10 cellular contexts compared by ENCODE assay signal in genomic region chr4:153513596-153513995, GRCh38. TPM values are rescaled to one million over a fixed set of nuclear protein-coding genes. Genes with fewer than 3 reads are reported as not detected.
DNase-seq lines count a peak whose midpoint lies in the region; ATAC-seq and TF ChIP-seq lines count a peak whose summit lies in the region.
"Had no signal": no experiment of that assay in that cellular context is flagged by ENCODE, and none has a peak within 500 bp of the region (broad histone marks: within the 10 kb centered on the region; RNA-seq: fewer than 3 reads in every experiment).

No MANE protein-coding gene starts in this region.

- POLR2A ChIA-PET in activated CD8-positive, alpha-beta T cell treated with anti-CD3 and anti-CD28 coated beads, Interleukin-2, amount 10 ng/mL, durations not matched to agents 7 days and 5 days (lab: Charles Lee) = interaction anchor here (0.5 to 0.6 kb wide), 2 partner anchors 57 to 81 kb away, joined by 3 to 4 read pairs; no protein-coding TSS in a partner anchor

- no peaks in the 10 kb centered on the region for H3K9me3 ChIP-seq in left ventricle myocardium inferior (replicated peaks)
- no peaks in the 10 kb centered on the region for H3K9me3 ChIP-seq in right cardiac atrium (ENCODE audit: control insufficient read depth, low read length)
- H3K9me3 ChIP-seq in uterus = no peaks in the 10 kb centered on the region
- H3K9me3 ChIP-seq: pancreas had no signal

- WGBS in right cardiac atrium = 32% methylated on average over 1 of the region's 1 CpG

- intact Hi-C loops in left ventricle myocardium inferior (cut with micrococcal nuclease) = no loop called here
- intact Hi-C loops in right cardiac atrium (cut with DNase I) = no loop called here
- intact Hi-C loops in uterus (cut with DNase I; ENCODE audit: low total_unique reads) = no loop called here

- CTCF ChIA-PET in activated CD8-positive, alpha-beta T cell treated with anti-CD3 and anti-CD28 coated beads, Interleukin-2, amount 10 ng/mL, durations not matched to agents 7 days and 5 days (lab: Charles Lee) = interaction anchor here (0.8 to 2.1 kb wide), 6 partner anchors 16 to 168 kb away, joined by 3 to 10 read pairs (median 4); partner anchors contain the start of gene MND1

- H3K4me1 Mint-ChIP-seq in activated CD8-positive, alpha-beta T cell treated with anti-CD3 and anti-CD28 coated beads, Interleukin-2, amount 10 ng/mL, durations not matched to agents 7 days and 5 days (ENCODE audit: low read depth) = peaks cover 45% of the 10 kb centered on the region

- ATAC-seq in right cardiac atrium (no peak), HG02678 (IDR thresholded peaks at IDR 0.05; ENCODE audit: unreplicated experiment) (no peak)
- no peak for ATAC-seq in activated CD8-positive, alpha-beta T cell treated with anti-CD3 and anti-CD28 coated beads, Interleukin-2, amount 10 ng/mL, durations not matched to agents 7 days and 5 days

- H3K27me3 ChIP-seq in left ventricle myocardium inferior (ENCODE audit: low read depth) (no peaks in the 10 kb centered on the region), right cardiac atrium (ENCODE audit: control insufficient read depth, insufficient read depth) (no peaks in the 10 kb centered on the region), uterus (no peaks in the 10 kb centered on the region)
- H3K27me3 ChIP-seq: pancreas had no signal

- H3K9me3 Mint-ChIP-seq in activated CD8-positive, alpha-beta T cell treated with anti-CD3 and anti-CD28 coated beads, Interleukin-2, amount 10 ng/mL, durations not matched to agents 7 days and 5 days (ENCODE audit: insufficient read depth) = peaks cover 5% of the 10 kb centered on the region

- H3K4me3 ChIP-seq in left ventricle myocardium inferior (no peak overlapping the region), right cardiac atrium (ENCODE audit: low read length) (no peak overlapping the region), uterus (no peak overlapping the region)
- H3K4me3 ChIP-seq: pancreas had no signal

- H3K27ac Mint-ChIP-seq in activated CD8-positive, alpha-beta T cell treated with anti-CD3 and anti-CD28 coated beads, Interleukin-2, amount 10 ng/mL, durations not matched to agents 7 days and 5 days = peak overlapping the region; percentile 47

- no peaks in the 10 kb centered on the region for H3K36me3 ChIP-seq in left ventricle myocardium inferior
- no peaks in the 10 kb centered on the region for H3K36me3 ChIP-seq in uterus
- H3K36me3 ChIP-seq: pancreas had no signal

- no peak overlapping the region for H3K4me3 Mint-ChIP-seq in activated CD8-positive, alpha-beta T cell treated with anti-CD3 and anti-CD28 coated beads, Interleukin-2, amount 10 ng/mL, durations not matched to agents 7 days and 5 days

- H3K4me1 ChIP-seq in left ventricle myocardium inferior (peaks cover 41% of the 10 kb centered on the region), right cardiac atrium (ENCODE audit: control insufficient read depth, insufficient read depth, low read length) (no peaks in the 10 kb centered on the region), uterus (no peaks in the 10 kb centered on the region)

- peaks cover 53% of the 10 kb centered on the region for H3K36me3 Mint-ChIP-seq in activated CD8-positive, alpha-beta T cell treated with anti-CD3 and anti-CD28 coated beads, Interleukin-2, amount 10 ng/mL, durations not matched to agents 7 days and 5 days (ENCODE audit: low read depth)

- peak overlapping the region; percentile 46 for H3K27ac ChIP-seq in left ventricle myocardium inferior (replicated peaks)
- no peak overlapping the region for H3K27ac ChIP-seq in right cardiac atrium (ENCODE audit: low read length)
- H3K27ac ChIP-seq in uterus = peak overlapping the region; percentile 32 to 59

- DNase-seq in left ventricle myocardium inferior = no peak
- DNase-seq in right cardiac atrium = no peak
- no peak for DNase-seq in activated CD8-positive, alpha-beta T cell treated with anti-CD3 and anti-CD28 coated beads, Interleukin-2, amount 10 ng/mL, durations not matched to agents 7 days and 5 days
- peak; percentile 65 for DNase-seq in iris pigment epithelial cell (ENCODE audit: low read depth)
- DNase-seq in uterus = no peak
- no peak for DNase-seq in 8988T
- DNase-seq in SKM-1 (lab: John Stamatoyannopoulos, UW; ENCODE audit: unreplicated experiment) = no peak
- DNase-seq: activated effector memory CD4-positive, alpha-beta T cell treated with anti-CD3 and anti-CD28 coated beads, Interleukin-2, amount 50 U/mL, for 16 hours; pancreas had no signal

- no peaks in the 10 kb centered on the region for H3K27me3 Mint-ChIP-seq in activated CD8-positive, alpha-beta T cell treated with anti-CD3 and anti-CD28 coated beads, Interleukin-2, amount 10 ng/mL, durations not matched to agents 7 days and 5 days (ENCODE audit: low read depth)

- no peak for TF ChIP-seq CTCF in left ventricle myocardium inferior (IDR thresholded peaks at IDR 0.05; ENCODE audit: borderline replicate concordance)
- no peak for TF ChIP-seq CTCF in uterus (IDR thresholded peaks at IDR 0.05)

- TF ChIP-seq POLR2A in uterus (IDR thresholded peaks at IDR 0.05) = no peak

RNA-seq across cellular contexts. Expression of gene TMEM131L, which starts 47.4 kb away (rescaled TPM):
- total RNA-seq in left ventricle myocardium inferior = 14.9 TPM
- 10 to 100 TPM in 3 of 4 donors, 1 to 10 TPM in 1; 9.0 to 13.3 (median 11.3) TPM for total RNA-seq in right cardiac atrium
- polyA plus RNA-seq in right cardiac atrium = 4.6 TPM
- 10 to 100 TPM; 54.9 to 58.4 TPM for total RNA-seq in activated CD8-positive, alpha-beta T cell treated with anti-CD3 and anti-CD28 coated beads, Interleukin-2, amount 10 ng/mL, durations not matched to agents 7 days and 5 days
- 10 to 100 TPM in 3 of 4 donors, 1 to 10 TPM in 1; 2.4 to 49.6 (median 18.0) TPM for total RNA-seq in uterus
